11 cellular contexts compared by ENCODE assay signal in genomic region chr2:134782792-134783191, GRCh38. TPM values are rescaled to one million over a fixed set of nuclear protein-coding genes. Genes with fewer than 3 reads are reported as not detected.
DNase-seq lines count a peak whose midpoint lies in the region; ATAC-seq and TF ChIP-seq lines count a peak whose summit lies in the region.
"Had no signal": no experiment of that assay in that cellular context is flagged by ENCODE, and none has a peak within 500 bp of the region (broad histone marks: within the 10 kb centered on the region; RNA-seq: fewer than 3 reads in every experiment).

No MANE protein-coding gene starts in this region.

- no peak overlapping the region for H3K27ac Mint-ChIP-seq in stimulated activated naive CD8-positive, alpha-beta T cell treated with anti-CD3 and anti-CD28 coated beads, Interleukin-15, amount 100 ng/mL, for 72 hours
- no peak overlapping the region for H3K27ac Mint-ChIP-seq in activated CD4-positive, alpha-beta memory T cell treated with anti-CD3 and anti-CD28 coated beads, Interleukin-2, amount 10 ng/mL, durations not matched to agents 7 days and 5 days

- no peaks in the 10 kb centered on the region for H3K9me3 ChIP-seq in Peyer's patch
- H3K9me3 ChIP-seq: thoracic aorta had no signal

- CTCF ChIA-PET in activated CD4-positive, alpha-beta memory T cell treated with anti-CD3 and anti-CD28 coated beads, Interleukin-2, amount 10 ng/mL, durations not matched to agents 7 days and 5 days (lab: Charles Lee) = interaction anchor here (0.9 kb wide), 1 partner anchor 362 kb away, joined by 3 read pairs; no protein-coding TSS in a partner anchor

- POLR2A ChIA-PET in activated CD4-positive, alpha-beta memory T cell treated with anti-CD3 and anti-CD28 coated beads, Interleukin-2, amount 10 ng/mL, durations not matched to agents 7 days and 5 days (lab: Charles Lee) = no interaction called here

- peak; percentile 59 for ATAC-seq in HG03097 (IDR thresholded peaks at IDR 0.05; ENCODE audit: low FRiP score, unreplicated experiment)
- peak; percentile 58 for ATAC-seq in left colon
- no peak for ATAC-seq in stimulated activated naive CD8-positive, alpha-beta T cell treated with anti-CD3 and anti-CD28 coated beads, Interleukin-15, amount 100 ng/mL, for 72 hours

- no peak overlapping the region for H3K27ac ChIP-seq in Peyer's patch
- H3K27ac ChIP-seq: 22Rv1, SK-N-MC, thoracic aorta had no signal

- no peak overlapping the region for H3K4me3 ChIP-seq in Peyer's patch
- H3K4me3 ChIP-seq: SK-N-MC, thoracic aorta had no signal

- H3K27me3 Mint-ChIP-seq in stimulated activated naive CD8-positive, alpha-beta T cell treated with anti-CD3 and anti-CD28 coated beads, Interleukin-15, amount 100 ng/mL, for 72 hours = peaks cover 10% of the 10 kb centered on the region
- peaks cover 7% of the 10 kb centered on the region for H3K27me3 Mint-ChIP-seq in activated CD4-positive, alpha-beta memory T cell treated with anti-CD3 and anti-CD28 coated beads, Interleukin-2, amount 10 ng/mL, durations not matched to agents 7 days and 5 days

- DNase-seq in DMS 273 (lab: John Stamatoyannopoulos, UW; ENCODE audit: unreplicated experiment) (peak; percentile 70), DMS 273 treated with DMSO at 0.1 percent for 48 hours (lab: John Stamatoyannopoulos, UW) (no peak), Peyer's patch (no peak), left colon (no peak), C1 segment of cervical spinal cord (lab: John Stamatoyannopoulos, UW) (no peak)
- DNase-seq in stimulated activated naive CD8-positive, alpha-beta T cell treated with anti-CD3 and anti-CD28 coated beads, Interleukin-15, amount 100 ng/mL, for 72 hours = no peak
- no peak for DNase-seq in activated CD4-positive, alpha-beta memory T cell treated with anti-CD3 and anti-CD28 coated beads, Interleukin-2, amount 10 ng/mL, durations not matched to agents 7 days and 5 days

- H3K4me1 ChIP-seq in Peyer's patch = no peaks in the 10 kb centered on the region

- H3K27me3 ChIP-seq in Peyer's patch = no peaks in the 10 kb centered on the region

- no peak for TF ChIP-seq POLR2A in Peyer's patch (IDR thresholded peaks at IDR 0.05)

- H3K36me3 ChIP-seq in Peyer's patch = no peaks in the 10 kb centered on the region
- H3K36me3 ChIP-seq: thoracic aorta had no signal

- H3K9me3 Mint-ChIP-seq in stimulated activated naive CD8-positive, alpha-beta T cell treated with anti-CD3 and anti-CD28 coated beads, Interleukin-15, amount 100 ng/mL, for 72 hours = no peaks in the 10 kb centered on the region
- no peaks in the 10 kb centered on the region for H3K9me3 Mint-ChIP-seq in activated CD4-positive, alpha-beta memory T cell treated with anti-CD3 and anti-CD28 coated beads, Interleukin-2, amount 10 ng/mL, durations not matched to agents 7 days and 5 days

- peak in 4 of 6 experiments; percentile 20 to 36 (median 28) for TF ChIP-seq CTCF in Peyer's patch (IDR thresholded peaks at IDR 0.05)

- H3K36me3 Mint-ChIP-seq in activated CD4-positive, alpha-beta memory T cell treated with anti-CD3 and anti-CD28 coated beads, Interleukin-2, amount 10 ng/mL, durations not matched to agents 7 days and 5 days (ENCODE audit: low read depth) = no peaks in the 10 kb centered on the region

- no peak overlapping the region for H3K4me3 Mint-ChIP-seq in stimulated activated naive CD8-positive, alpha-beta T cell treated with anti-CD3 and anti-CD28 coated beads, Interleukin-15, amount 100 ng/mL, for 72 hours
- no peak overlapping the region for H3K4me3 Mint-ChIP-seq in activated CD4-positive, alpha-beta memory T cell treated with anti-CD3 and anti-CD28 coated beads, Interleukin-2, amount 10 ng/mL, durations not matched to agents 7 days and 5 days

- intact Hi-C loops in left colon (cut with DNase I, micrococcal nuclease) = no loop called here

- peaks cover 11% of the 10 kb centered on the region for H3K4me1 Mint-ChIP-seq in stimulated activated naive CD8-positive, alpha-beta T cell treated with anti-CD3 and anti-CD28 coated beads, Interleukin-15, amount 100 ng/mL, for 72 hours
- peaks cover 4% of the 10 kb centered on the region for H3K4me1 Mint-ChIP-seq in activated CD4-positive, alpha-beta memory T cell treated with anti-CD3 and anti-CD28 coated beads, Interleukin-2, amount 10 ng/mL, durations not matched to agents 7 days and 5 days

RNA-seq across cellular contexts. Expression of gene ACMSD, which starts 55.6 kb away (rescaled TPM):
- total RNA-seq in Peyer's patch = 1 to 10 TPM in 1 of 4 donors, not detected in 3; 1.2 TPM
- not detected for total RNA-seq in left colon
- total RNA-seq in activated CD4-positive, alpha-beta memory T cell treated with anti-CD3 and anti-CD28 coated beads, Interleukin-2, amount 10 ng/mL, durations not matched to agents 7 days and 5 days = not detected
- total RNA-seq: thoracic aorta had no signal
